17 cellular contexts compared by ENCODE assay signal in the genomic region with DNA sequence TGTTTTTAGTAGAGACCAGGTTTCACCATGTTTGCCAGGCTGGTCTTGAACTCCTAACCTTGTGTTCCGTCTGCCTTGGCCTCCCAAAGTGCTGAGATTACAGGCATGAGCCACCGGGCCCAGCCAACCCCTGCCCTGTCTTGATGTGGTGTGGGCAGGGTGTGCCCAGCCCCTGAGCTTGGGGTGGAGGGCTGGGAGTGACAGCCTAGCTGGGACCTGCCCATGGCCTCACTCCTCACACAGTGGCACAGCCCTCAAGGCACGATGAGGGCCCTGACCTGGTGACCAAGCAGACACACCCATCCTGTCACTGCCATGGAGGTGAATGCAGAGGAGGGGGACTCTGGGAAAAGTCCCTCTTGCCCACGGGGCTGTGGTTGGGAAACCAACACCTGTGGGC. TPM values are rescaled to one million over a fixed set of nuclear protein-coding genes. Genes with fewer than 3 reads are reported as not detected.
DNase-seq lines count a peak whose midpoint lies in the region; ATAC-seq and TF ChIP-seq lines count a peak whose summit lies in the region.
"Had no signal": no experiment of that assay in that cellular context is flagged by ENCODE, and none has a peak within 500 bp of the region (broad histone marks: within the 10 kb centered on the region; RNA-seq: fewer than 3 reads in every experiment).

No MANE protein-coding gene starts in this region.

- POLR2A ChIA-PET in CD4-positive, alpha-beta T cell (lab: Charles Lee) = interaction anchor here (0.5 to 6.5 kb wide), 8 partner anchors 9 to 89 kb away, joined by 3 to 50 read pairs (median 5); a partner anchor contains a TSS

- CTCF ChIA-PET in CD4-positive, alpha-beta T cell (lab: Charles Lee) = interaction anchor here (1.0 kb wide), 1 partner anchor 61 kb away, joined by 4 read pairs; no protein-coding TSS in a partner anchor

- H3K9me3 Mint-ChIP-seq in CD4-positive, alpha-beta T cell = no peaks in the 10 kb centered on the region
- no peaks in the 10 kb centered on the region for H3K9me3 Mint-ChIP-seq in neural progenitor cell

- no peak for TF ChIP-seq CTCF in CD4-positive, alpha-beta T cell (IDR thresholded peaks at IDR 0.05)
- no peak for TF ChIP-seq CTCF in body of pancreas (IDR thresholded peaks at IDR 0.05)
- TF ChIP-seq CTCF in neural progenitor cell (IDR thresholded peaks at IDR 0.05) = no peak

- H4K20me1 ChIP-seq in neural progenitor cell (ENCODE audit: low read depth) = no peaks in the 10 kb centered on the region

- ATAC-seq in CD4-positive, alpha-beta T cell (ENCODE audit: poor library complexity) = no peak
- no peak for ATAC-seq in body of pancreas
- ATAC-seq: activated CD4-positive, CD25-positive, alpha-beta regulatory T cell treated with anti-CD3 and anti-CD28 coated beads, Interleukin-2, amount 50 U/mL, for 24 hours; K562 had no signal

- H3K4me2 ChIP-seq in neural progenitor cell = no peak overlapping the region

- H3K27ac Mint-ChIP-seq in CD4-positive, alpha-beta T cell = peak overlapping the region; percentile 97
- peak overlapping the region; percentile 74 for H3K27ac Mint-ChIP-seq in neural progenitor cell
- H3K27ac Mint-ChIP-seq: B cell had no signal

- TF ChIP-seq POLR2A in body of pancreas (IDR thresholded peaks at IDR 0.05) = peak in 1 of 3 donors; percentile 3

- no peaks in the 10 kb centered on the region for H3K27me3 ChIP-seq in CD4-positive, alpha-beta T cell (ENCODE audit: control insufficient read depth, insufficient read depth, low read length)
- H3K27me3 ChIP-seq in body of pancreas = no peaks in the 10 kb centered on the region
- no peaks in the 10 kb centered on the region for H3K27me3 ChIP-seq in neural progenitor cell

- H3K36me3 Mint-ChIP-seq in CD4-positive, alpha-beta T cell (ENCODE audit: low read depth) = peaks cover 53% of the 10 kb centered on the region
- H3K36me3 Mint-ChIP-seq in neural progenitor cell = no peaks in the 10 kb centered on the region

- no peaks in the 10 kb centered on the region for H3F3A ChIP-seq in neural progenitor cell (ENCODE audit: low read depth)

- intact Hi-C loops in CD4-positive, alpha-beta T cell (cut with DNase I, micrococcal nuclease) = no loop called here
- intact Hi-C loops in body of pancreas (cut with DNase I) = no loop called here

- DNase-seq in CD4-positive, alpha-beta T cell = no peak
- DNase-seq in body of pancreas (peak in 1 of 4 donors; percentile 44), neural progenitor cell (ENCODE audit: low spot score) (no peak), NCI-H187 treated with DMSO at 0.1 percent for 48 hours (lab: John Stamatoyannopoulos, UW) (no peak), NCI-H82 (lab: John Stamatoyannopoulos, UW) (no peak), NCI-H82 treated with DMSO at 0.1 percent for 48 hours (lab: John Stamatoyannopoulos, UW; ENCODE audit: unreplicated experiment) (no peak)
- DNase-seq: activated effector memory CD4-positive, alpha-beta T cell treated with anti-CD3 and anti-CD28 coated beads, Interleukin-2, amount 50 U/mL, for 16 hours; effector CD4-positive, alpha-beta T cell; hypothalamus; NCI-H1105; stomach had no signal

- H2AFZ ChIP-seq in neural progenitor cell (replicated peaks) = no peak overlapping the region
- H2AFZ ChIP-seq: parathyroid adenoma had no signal

- H3K4me3 ChIP-seq in body of pancreas = no peak overlapping the region
- no peak overlapping the region for H3K4me3 ChIP-seq in neural progenitor cell
- H3K4me3 ChIP-seq: K562 had no signal

- H3K27me3 Mint-ChIP-seq in CD4-positive, alpha-beta T cell = no peaks in the 10 kb centered on the region
- H3K27me3 Mint-ChIP-seq in neural progenitor cell (ENCODE audit: insufficient read depth, low read depth) = peaks cover 10% of the 10 kb centered on the region
- H3K27me3 Mint-ChIP-seq: B cell had no signal

- H3K27ac ChIP-seq in CD4-positive, alpha-beta T cell (ENCODE audit: low read depth, low read length) = peak overlapping the region; percentile 85
- peak overlapping the region; percentile 76 for H3K27ac ChIP-seq in KOPT-K1 (ENCODE audit: low read depth, low read length, poor library complexity, severe bottlenecking)
- peak overlapping the region in 3 of 4 donors; percentile 30 to 94 (median 38) for H3K27ac ChIP-seq in body of pancreas
- no peak overlapping the region for H3K27ac ChIP-seq in neural progenitor cell
- H3K27ac ChIP-seq: parathyroid adenoma had no signal

- WGBS in body of pancreas, 2 donors = 39 to 69% methylated on average over 2 to 4 of the region's 4 CpGs

- peaks cover 28% of the 10 kb centered on the region for H3K36me3 ChIP-seq in KOPT-K1 (ENCODE audit: insufficient read depth, low read length)
- peaks cover 4 to 7% of the 10 kb centered on the region in 2 donors for H3K36me3 ChIP-seq in body of pancreas (replicated peaks in 1 of 2; ENCODE audit: insufficient read depth in 1 of 2, low read depth in 2 of 2)
- H3K36me3 ChIP-seq in neural progenitor cell = no peaks in the 10 kb centered on the region

- H3K4me1 Mint-ChIP-seq in CD4-positive, alpha-beta T cell (ENCODE audit: low read depth) = peaks cover 78% of the 10 kb centered on the region
- H3K4me1 Mint-ChIP-seq in neural progenitor cell = peaks cover 4% of the 10 kb centered on the region

- H3K9me3 ChIP-seq in CD4-positive, alpha-beta T cell (ENCODE audit: control insufficient read depth, low read length) = no peaks in the 10 kb centered on the region
- H3K9me3 ChIP-seq in KOPT-K1 (ENCODE audit: insufficient read depth, low read length, poor library complexity, severe bottlenecking) = no peaks in the 10 kb centered on the region
- H3K9me3 ChIP-seq in body of pancreas = no peaks in the 10 kb centered on the region
- H3K9me3 ChIP-seq in neural progenitor cell (ENCODE audit: low read depth) = no peaks in the 10 kb centered on the region
- H3K9me3 ChIP-seq: stomach had no signal

- peaks cover 38% of the 10 kb centered on the region for H3K4me1 ChIP-seq in body of pancreas
- H3K4me1 ChIP-seq in neural progenitor cell = no peaks in the 10 kb centered on the region
- H3K4me1 ChIP-seq: parathyroid adenoma had no signal

- no peak overlapping the region for H3K9ac ChIP-seq in neural progenitor cell
- H3K9ac ChIP-seq: parathyroid adenoma had no signal

- H3K4me3 Mint-ChIP-seq in CD4-positive, alpha-beta T cell = peak overlapping the region; percentile 98
- no peak overlapping the region for H3K4me3 Mint-ChIP-seq in neural progenitor cell
- H3K4me3 Mint-ChIP-seq: B cell had no signal

- no peaks in the 10 kb centered on the region for H3K79me2 ChIP-seq in neural progenitor cell (ENCODE audit: low read depth)
- H3K79me2 ChIP-seq: parathyroid adenoma had no signal

RNA-seq across cellular contexts. Expression of a gene that starts 3.0 kb away (rescaled TPM):
- 100 to 1,000 TPM; 378 to 383 TPM for total RNA-seq in CD4-positive, alpha-beta T cell
- total RNA-seq in body of pancreas = 100 to 1,000 TPM; 184 to 238 TPM
- total RNA-seq in neural progenitor cell (ENCODE audit: low replicate concordance) = 1.4 TPM in 1 of 2 replicates, not detected in the other

RNA-seq across cellular contexts. Expression of a gene that starts 22.1 kb away (rescaled TPM):
- under 1 TPM; 0.42 to 0.80 TPM for total RNA-seq in CD4-positive, alpha-beta T cell
- total RNA-seq in body of pancreas (under 1 TPM; under 0.01 to 0.99 TPM), neural progenitor cell (ENCODE audit: low replicate concordance) (0.58 and 0.62 TPM in 2 replicates)

RNA-seq across cellular contexts. Expression of a gene that starts 30.6 kb away (rescaled TPM):
- total RNA-seq in CD4-positive, alpha-beta T cell = under 1 TPM; 0.36 to 0.56 TPM
- not detected for total RNA-seq in body of pancreas
- 5.4 and 16.2 TPM in 2 replicates for total RNA-seq in neural progenitor cell (ENCODE audit: low replicate concordance)
- total RNA-seq: B cell, bronchial epithelial cell, stomach had no signal

RNA-seq across cellular contexts. Expression of a gene that starts 31.7 kb away (rescaled TPM):
- total RNA-seq in CD4-positive, alpha-beta T cell = not detected
- total RNA-seq in body of pancreas (100 to 1,000 TPM; 132 to 357 TPM), neural progenitor cell (ENCODE audit: low replicate concordance) (0.12 TPM in 1 of 2 replicates, not detected in the other)

RNA-seq across cellular contexts. Expression of a gene that starts 43.9 kb away (rescaled TPM):
- not detected for total RNA-seq in CD4-positive, alpha-beta T cell
- total RNA-seq in body of pancreas (10 to 100 TPM; 14.2 to 20.0 TPM), neural progenitor cell (ENCODE audit: low replicate concordance) (5.4 and 19.6 TPM in 2 replicates)
- total RNA-seq: B cell had no signal

Comparison
In these comparisons a context has a peak if more than half of its experiments do, and no peak if none do; other contexts are left out.
1. RNA of a gene that starts 3.0 kb away (total RNA-seq): 378 to 383 TPM in CD4-positive, alpha-beta T cell and 184 to 238 TPM in body of pancreas; 1.4 TPM in neural progenitor cell; every median in the first group is over 10 times any median in the second.